ENCODE assay signal across 20 cellular contexts in genomic region chr16:49515016-49515415, GRCh38.
DNase-seq lines count a peak whose midpoint lies in the region; ATAC-seq and TF ChIP-seq lines count a peak whose summit lies in the region.
"Had no signal": no experiment of that assay in that cellular context is flagged by ENCODE, and none has a peak within 500 bp of the region (broad histone marks: within the 10 kb centered on the region; RNA-seq: fewer than 3 reads in every experiment).

No MANE protein-coding gene starts in this region.

- H3K79me2 ChIP-seq in Karpas-422 (ENCODE audit: low read length), result no peaks in the 10 kb centered on the region
- no peaks in the 10 kb centered on the region for H3K79me2 ChIP-seq in osteoblast (ENCODE audit: insufficient read depth, low read length)

- peaks cover 25% of the 10 kb centered on the region for H3K4me1 ChIP-seq in Karpas-422 (ENCODE audit: low read length)
- H3K4me1 ChIP-seq in osteoblast (ENCODE audit: insufficient read depth, low read length), result no peaks in the 10 kb centered on the region
- H3K4me1 ChIP-seq: A549, Caco-2 had no signal

- H3K4me3 Mint-ChIP-seq in chondrocyte (ENCODE audit: unreplicated experiment), result no peak overlapping the region
- H3K4me3 Mint-ChIP-seq: CD4-positive, CD25-positive, alpha-beta regulatory T cell; CD8-positive, alpha-beta T cell had no signal

- H3K4me3 ChIP-seq in Karpas-422 (ENCODE audit: low read length) (no peak overlapping the region), osteoblast (ENCODE audit: insufficient read depth, low read length) (no peak overlapping the region)
- H3K4me3 ChIP-seq: A549, GM23248 had no signal

- H3K27me3 ChIP-seq in Karpas-422 (ENCODE audit: low read length), result no peaks in the 10 kb centered on the region
- H3K27me3 ChIP-seq in osteoblast (ENCODE audit: insufficient read depth, low read length), result no peaks in the 10 kb centered on the region

- H2AFZ ChIP-seq in Karpas-422 (ENCODE audit: low read length), result no peak overlapping the region
- H2AFZ ChIP-seq in osteoblast (ENCODE audit: low read length), result no peak overlapping the region
- H2AFZ ChIP-seq: GM23248 had no signal

- no peaks in the 10 kb centered on the region for H3K4me1 Mint-ChIP-seq in chondrocyte (ENCODE audit: low read depth)
- H3K4me1 Mint-ChIP-seq: CD4-positive, CD25-positive, alpha-beta regulatory T cell had no signal

- H3K27ac ChIP-seq in Karpas-422 (ENCODE audit: low read length) (no peak overlapping the region), osteoblast (ENCODE audit: low read depth, low read length) (no peak overlapping the region)
- H3K27ac ChIP-seq: A549, C4-2B, GM23248 had no signal

- no peak overlapping the region for H3K27ac Mint-ChIP-seq in chondrocyte (ENCODE audit: unreplicated experiment)
- H3K27ac Mint-ChIP-seq: CD4-positive, CD25-positive, alpha-beta regulatory T cell; CD8-positive, alpha-beta T cell had no signal

- no peaks in the 10 kb centered on the region for H3K9me3 Mint-ChIP-seq in chondrocyte (ENCODE audit: low read depth)
- H3K9me3 Mint-ChIP-seq: CD8-positive, alpha-beta T cell had no signal

- H3K36me3 ChIP-seq in Karpas-422 (ENCODE audit: insufficient read depth, low read length), result no peaks in the 10 kb centered on the region
- H3K36me3 ChIP-seq in osteoblast (ENCODE audit: insufficient read depth, low read length), result no peaks in the 10 kb centered on the region

- H3K9me3 ChIP-seq in Karpas-422 (ENCODE audit: low read length) (no peaks in the 10 kb centered on the region), osteoblast (ENCODE audit: low read depth, low read length) (no peaks in the 10 kb centered on the region)
- H3K9me3 ChIP-seq: A549, Caco-2 had no signal

- H4K20me1 ChIP-seq in Karpas-422 (ENCODE audit: insufficient read depth, low read depth, low read length) (no peaks in the 10 kb centered on the region), osteoblast (ENCODE audit: insufficient read depth, low read length) (no peaks in the 10 kb centered on the region)

- no peaks in the 10 kb centered on the region for H3K36me3 Mint-ChIP-seq in chondrocyte (ENCODE audit: low read depth)
- H3K36me3 Mint-ChIP-seq: CD4-positive, CD25-positive, alpha-beta regulatory T cell; CD8-positive, alpha-beta T cell had no signal

- H3K9ac ChIP-seq in Karpas-422 (ENCODE audit: low read length), result no peak overlapping the region
- H3K9ac ChIP-seq: GM23248 had no signal

- no peak for ATAC-seq in GM19328 (IDR thresholded peaks at IDR 0.05; ENCODE audit: unreplicated experiment)
- ATAC-seq: A549; CD8-positive, alpha-beta T cell had no signal

- no peak for TF ChIP-seq CTCF in chondrocyte (IDR thresholded peaks at IDR 0.05)
- no peak for TF ChIP-seq CTCF in osteoblast (IDR thresholded peaks at IDR 0.05; ENCODE audit: extremely low read depth, low read depth, low read length)

- peak overlapping the region; percentile 42 for H3K4me2 ChIP-seq in Karpas-422 (ENCODE audit: low read depth, low read length, poor library complexity, severe bottlenecking)
- no peak overlapping the region for H3K4me2 ChIP-seq in osteoblast (ENCODE audit: insufficient read depth, low read length)
- H3K4me2 ChIP-seq: A549 had no signal

- no peaks in the 10 kb centered on the region for H3K9me2 ChIP-seq in Karpas-422 (replicated peaks; ENCODE audit: insufficient read depth, low read length)

- DNase-seq in Karpas-422 (no peak), chondrocyte (ENCODE audit: low spot score) (peak; percentile 50), osteoblast (ENCODE audit: insufficient read length, low spot score, missing footprints) (peak; percentile 78), iPS-NIHi7 (ENCODE audit: extremely low spot score) (no peak), NCI-H510A treated with DMSO at 0.1 percent for 48 hours (lab: John Stamatoyannopoulos, UW) (no peak)
- no peak for DNase-seq in stimulated activated CD4-positive, alpha-beta T cell treated with anti-CD3 and anti-CD28 coated beads, Interleukin-4, amount 100 ng/mL, for 1 hour
- DNase-seq: 8988T; ACHN; AML-193; Caco-2; CD4-positive, CD25-positive, alpha-beta regulatory T cell; CD8-positive, alpha-beta T cell; DMS153; DND-41; GM23248; H7; HCEC 1CT had no signal

- H3K27me3 Mint-ChIP-seq in chondrocyte (ENCODE audit: low read depth), result no peaks in the 10 kb centered on the region
- H3K27me3 Mint-ChIP-seq: CD4-positive, CD25-positive, alpha-beta regulatory T cell had no signal

Comparison
In these comparisons a context has a peak if more than half of its experiments do, and no peak if none do; other contexts are left out.
1. DNase-seq: peak in chondrocyte (single experiment) and osteoblast (single experiment); none in Karpas-422 (single experiment), iPS-NIHi7 (single experiment), stimulated activated CD4-positive, alpha-beta T cell treated with anti-CD3 and anti-CD28 coated beads, Interleukin-4, amount 100 ng/mL, for 1 hour (single experiment) and NCI-H510A treated with DMSO at 0.1 percent for 48 hours (single experiment).